In the genomic region with DNA sequence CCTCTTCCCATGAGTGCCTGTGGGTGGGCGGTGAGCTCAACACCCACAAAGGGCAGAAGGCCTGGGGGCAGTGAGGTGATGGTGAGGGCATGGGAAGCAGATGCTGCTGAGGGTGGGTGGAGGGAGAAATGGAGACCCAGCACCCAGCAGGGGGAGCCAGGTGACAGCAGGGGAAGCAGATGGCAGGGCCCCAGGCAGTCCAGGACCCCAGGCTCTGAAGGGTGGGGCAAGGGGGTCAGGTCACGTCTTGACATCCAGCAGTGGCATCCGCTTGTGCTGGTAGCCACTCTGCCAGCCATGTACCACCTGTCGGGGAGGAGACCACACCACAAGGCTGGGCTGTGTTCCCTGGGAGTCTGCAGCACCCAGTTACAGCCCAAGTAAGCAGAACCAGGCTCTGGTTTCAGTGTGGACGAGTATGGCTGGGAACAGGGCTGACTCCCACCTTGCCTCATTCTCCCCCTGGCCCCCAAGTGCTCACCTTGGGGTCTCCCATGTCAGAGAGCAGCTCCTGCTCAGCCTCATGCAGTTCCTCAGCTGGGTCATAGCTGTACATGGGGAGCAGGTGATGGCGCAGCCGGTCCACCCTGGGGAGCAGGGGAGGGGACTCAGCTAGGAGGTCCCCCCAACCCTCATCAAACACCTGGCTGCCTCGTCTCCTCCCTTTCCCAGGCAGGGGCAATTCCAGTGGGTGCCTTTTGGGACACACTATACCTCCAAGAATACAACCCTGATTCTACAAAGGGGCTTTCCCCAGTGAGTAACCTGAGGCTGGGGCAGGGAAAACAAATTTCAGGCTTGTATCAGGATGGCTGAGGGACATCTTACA, we compare ENCODE assay signal across 1 cellular context.
TF ChIP-seq lines count a peak whose summit lies in the region.

No MANE protein-coding gene starts in this region.

TF ChIP-seq in HepG2, 621 proteins besides CTCF, POLR2A, EP300 and RAD21 (continued from another document):
- TF ChIP-seq, protein P1, sequence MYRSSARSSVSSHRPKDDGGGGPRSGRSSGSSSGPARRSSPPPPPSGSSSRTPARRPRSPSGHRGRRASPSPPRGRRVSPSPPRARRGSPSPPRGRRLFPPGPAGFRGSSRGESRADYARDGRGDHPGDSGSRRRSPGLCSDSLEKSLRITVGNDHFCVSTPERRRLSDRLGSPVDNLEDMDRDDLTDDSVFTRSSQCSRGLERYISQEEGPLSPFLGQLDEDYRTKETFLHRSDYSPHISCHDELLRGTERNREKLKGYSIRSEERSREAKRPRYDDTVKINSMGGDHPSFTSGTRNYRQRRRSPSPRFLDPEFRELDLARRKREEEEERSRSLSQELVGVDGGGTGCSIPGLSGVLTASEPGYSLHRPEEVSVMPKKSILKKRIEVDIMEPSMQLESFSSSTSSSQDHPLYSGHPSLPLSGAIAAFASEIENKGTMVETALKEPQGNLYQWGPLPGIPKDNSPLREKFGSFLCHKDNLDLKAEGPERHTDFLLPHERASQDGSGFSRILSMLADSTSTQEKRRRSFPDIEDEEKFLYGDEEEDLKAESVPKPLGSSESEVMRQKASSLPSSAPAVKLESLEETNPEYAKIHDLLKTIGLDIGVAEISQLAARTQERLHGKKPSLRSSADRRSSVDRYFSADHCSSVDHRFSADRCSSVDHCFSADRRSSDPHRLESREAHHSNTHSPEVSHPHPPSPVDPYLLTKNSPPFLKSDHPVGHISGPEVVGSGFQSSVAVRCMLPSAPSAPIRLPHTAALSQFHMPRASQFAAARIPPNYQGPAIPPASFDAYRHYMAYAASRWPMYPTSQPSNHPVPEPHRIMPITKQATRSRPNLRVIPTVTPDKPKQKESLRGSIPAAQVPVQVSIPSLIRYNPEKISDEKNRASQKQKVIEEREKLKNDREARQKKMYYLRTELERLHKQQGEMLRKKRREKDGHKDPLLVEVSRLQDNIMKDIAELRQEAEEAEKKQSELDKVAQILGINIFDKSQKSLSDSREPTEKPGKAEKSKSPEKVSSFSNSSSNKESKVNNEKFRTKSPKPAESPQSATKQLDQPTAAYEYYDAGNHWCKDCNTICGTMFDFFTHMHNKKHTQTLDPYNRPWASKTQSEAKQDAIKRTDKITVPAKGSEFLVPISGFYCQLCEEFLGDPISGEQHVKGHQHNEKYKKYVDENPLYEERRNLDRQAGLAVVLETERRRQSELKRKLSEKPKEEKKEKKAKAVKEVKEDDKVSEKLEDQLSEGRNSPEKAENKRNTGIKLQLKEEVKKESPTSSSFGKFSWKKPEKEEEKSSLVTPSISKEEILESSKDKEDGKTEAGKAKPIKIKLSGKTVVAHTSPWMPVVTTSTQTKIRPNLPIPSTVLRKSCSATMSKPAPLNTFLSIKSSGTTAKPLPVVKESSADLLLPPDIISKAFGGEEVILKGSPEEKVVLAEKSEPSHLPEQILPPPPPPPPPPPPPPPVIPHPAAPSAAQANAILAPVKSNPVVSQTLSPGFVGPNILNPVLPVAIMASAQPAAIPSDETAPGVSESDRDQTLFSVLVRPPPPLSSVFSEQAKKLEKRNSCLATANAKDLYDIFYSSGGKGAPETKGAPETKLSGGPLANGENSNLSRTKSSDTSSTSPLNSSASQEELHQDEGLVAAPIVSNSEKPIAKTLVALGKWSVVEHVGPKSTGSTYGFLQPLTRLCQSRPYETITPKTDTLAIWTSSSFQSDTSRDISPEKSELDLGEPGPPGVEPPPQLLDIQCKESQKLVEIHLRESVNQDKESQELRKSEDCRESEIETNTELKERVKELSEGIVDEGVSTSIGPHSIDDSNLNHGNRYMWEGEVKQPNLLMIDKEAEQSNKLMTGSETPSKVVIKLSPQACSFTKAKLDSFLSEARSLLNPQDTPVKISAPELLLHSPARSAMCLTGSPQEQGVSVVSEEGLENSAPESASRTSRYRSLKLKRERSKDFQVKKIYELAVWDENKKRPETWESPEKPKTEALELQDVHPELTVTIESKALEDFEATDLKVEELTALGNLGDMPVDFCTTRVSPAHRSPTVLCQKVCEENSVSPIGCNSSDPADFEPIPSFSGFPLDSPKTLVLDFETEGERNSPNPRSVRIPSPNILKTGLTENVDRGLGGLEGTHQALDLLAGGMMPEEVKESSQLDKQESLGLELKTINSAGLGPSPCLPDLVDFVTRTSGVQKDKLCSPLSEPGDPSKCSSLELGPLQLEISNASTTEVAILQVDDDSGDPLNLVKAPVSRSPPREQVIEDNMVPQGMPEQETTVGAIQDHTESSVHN (CRISPR knock-in tag; IDR thresholded peaks at IDR 0.05): 0 out of 2 replicates have a peak, but pooled peaks have one; percentile 42
- TF ChIP-seq, protein P2, sequence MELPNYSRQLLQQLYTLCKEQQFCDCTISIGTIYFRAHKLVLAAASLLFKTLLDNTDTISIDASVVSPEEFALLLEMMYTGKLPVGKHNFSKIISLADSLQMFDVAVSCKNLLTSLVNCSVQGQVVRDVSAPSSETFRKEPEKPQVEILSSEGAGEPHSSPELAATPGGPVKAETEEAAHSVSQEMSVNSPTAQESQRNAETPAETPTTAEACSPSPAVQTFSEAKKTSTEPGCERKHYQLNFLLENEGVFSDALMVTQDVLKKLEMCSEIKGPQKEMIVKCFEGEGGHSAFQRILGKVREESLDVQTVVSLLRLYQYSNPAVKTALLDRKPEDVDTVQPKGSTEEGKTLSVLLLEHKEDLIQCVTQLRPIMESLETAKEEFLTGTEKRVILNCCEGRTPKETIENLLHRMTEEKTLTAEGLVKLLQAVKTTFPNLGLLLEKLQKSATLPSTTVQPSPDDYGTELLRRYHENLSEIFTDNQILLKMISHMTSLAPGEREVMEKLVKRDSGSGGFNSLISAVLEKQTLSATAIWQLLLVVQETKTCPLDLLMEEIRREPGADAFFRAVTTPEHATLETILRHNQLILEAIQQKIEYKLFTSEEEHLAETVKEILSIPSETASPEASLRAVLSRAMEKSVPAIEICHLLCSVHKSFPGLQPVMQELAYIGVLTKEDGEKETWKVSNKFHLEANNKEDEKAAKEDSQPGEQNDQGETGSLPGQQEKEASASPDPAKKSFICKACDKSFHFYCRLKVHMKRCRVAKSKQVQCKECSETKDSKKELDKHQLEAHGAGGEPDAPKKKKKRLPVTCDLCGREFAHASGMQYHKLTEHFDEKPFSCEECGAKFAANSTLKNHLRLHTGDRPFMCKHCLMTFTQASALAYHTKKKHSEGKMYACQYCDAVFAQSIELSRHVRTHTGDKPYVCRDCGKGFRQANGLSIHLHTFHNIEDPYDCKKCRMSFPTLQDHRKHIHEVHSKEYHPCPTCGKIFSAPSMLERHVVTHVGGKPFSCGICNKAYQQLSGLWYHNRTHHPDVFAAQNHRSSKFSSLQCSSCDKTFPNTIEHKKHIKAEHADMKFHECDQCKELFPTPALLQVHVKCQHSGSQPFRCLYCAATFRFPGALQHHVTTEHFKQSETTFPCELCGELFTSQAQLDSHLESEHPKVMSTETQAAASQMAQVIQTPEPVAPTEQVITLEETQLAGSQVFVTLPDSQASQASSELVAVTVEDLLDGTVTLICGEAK (IDR thresholded peaks at IDR 0.05): no peak
- TF ChIP-seq, protein P2 (CRISPR knock-in tag; IDR thresholded peaks at IDR 0.05): peak; percentile 62; the same call in 1 of the 2 replicates
- TF ChIP-seq POLR2AphosphoS5 (IDR thresholded peaks at IDR 0.05; ENCODE audit: low read depth, low read length) (peak; percentile 55), ZBTB1 (CRISPR knock-in tag; IDR thresholded peaks at IDR 0.05; ENCODE audit: borderline replicate concordance) (no peak), ZNF772 (CRISPR knock-in tag; IDR thresholded peaks at IDR 0.05) (0 out of 2 replicates have a peak, but pooled peaks have one; percentile 45), ZNF547 (CRISPR knock-in tag; IDR thresholded peaks at IDR 0.05) (no peak), PCBP2 (optimal IDR thresholded peaks at IDR 0.05; ENCODE audit: low read depth, low read length, poor library complexity, severe bottlenecking) (no peak), PITX1 (CRISPR knock-in tag; IDR thresholded peaks at IDR 0.05) (peak; percentile 38; the same call in 1 of the 2 replicates), ZNF724P (CRISPR knock-in tag; IDR thresholded peaks at IDR 0.05; ENCODE audit: borderline replicate concordance) (no peak), SP140L (CRISPR knock-in tag; IDR thresholded peaks at IDR 0.05; ENCODE audit: borderline replicate concordance) (no peak), PAWR (CRISPR knock-in tag; IDR thresholded peaks at IDR 0.05; ENCODE audit: borderline replicate concordance) (0 out of 2 replicates have a peak, but pooled peaks have one; percentile 56), THAP11 (CRISPR knock-in tag; IDR thresholded peaks at IDR 0.05) (no peak), ZNF446 (CRISPR knock-in tag; IDR thresholded peaks at IDR 0.05) (no peak)
- TF ChIP-seq, protein P3, sequence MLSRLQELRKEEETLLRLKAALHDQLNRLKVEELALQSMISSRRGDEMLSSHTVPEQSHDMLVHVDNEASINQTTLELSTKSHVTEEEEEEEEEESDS (CRISPR knock-in tag; IDR thresholded peaks at IDR 0.05; ENCODE audit: borderline replicate concordance): no peak
- TF ChIP-seq, protein P4, sequence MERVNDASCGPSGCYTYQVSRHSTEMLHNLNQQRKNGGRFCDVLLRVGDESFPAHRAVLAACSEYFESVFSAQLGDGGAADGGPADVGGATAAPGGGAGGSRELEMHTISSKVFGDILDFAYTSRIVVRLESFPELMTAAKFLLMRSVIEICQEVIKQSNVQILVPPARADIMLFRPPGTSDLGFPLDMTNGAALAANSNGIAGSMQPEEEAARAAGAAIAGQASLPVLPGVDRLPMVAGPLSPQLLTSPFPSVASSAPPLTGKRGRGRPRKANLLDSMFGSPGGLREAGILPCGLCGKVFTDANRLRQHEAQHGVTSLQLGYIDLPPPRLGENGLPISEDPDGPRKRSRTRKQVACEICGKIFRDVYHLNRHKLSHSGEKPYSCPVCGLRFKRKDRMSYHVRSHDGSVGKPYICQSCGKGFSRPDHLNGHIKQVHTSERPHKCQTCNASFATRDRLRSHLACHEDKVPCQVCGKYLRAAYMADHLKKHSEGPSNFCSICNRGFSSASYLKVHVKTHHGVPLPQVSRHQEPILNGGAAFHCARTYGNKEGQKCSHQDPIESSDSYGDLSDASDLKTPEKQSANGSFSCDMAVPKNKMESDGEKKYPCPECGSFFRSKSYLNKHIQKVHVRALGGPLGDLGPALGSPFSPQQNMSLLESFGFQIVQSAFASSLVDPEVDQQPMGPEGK (CRISPR knock-in tag; IDR thresholded peaks at IDR 0.05): peak; percentile 78
